Comparison of ENCODE assay signal across 18 cellular contexts in genomic region chr9:562330-562729, GRCh38. TPM values are rescaled to one million over a fixed set of nuclear protein-coding genes. Genes with fewer than 3 reads are reported as not detected.
DNase-seq lines count a peak whose midpoint lies in the region; ATAC-seq and TF ChIP-seq lines count a peak whose summit lies in the region.
"Had no signal": no experiment of that assay in that cellular context is flagged by ENCODE, and none has a peak within 500 bp of the region (broad histone marks: within the 10 kb centered on the region; RNA-seq: fewer than 3 reads in every experiment).

No MANE protein-coding gene starts in this region.

- peaks cover 39% of the 10 kb centered on the region for H3K79me2 ChIP-seq in Karpas-422 (ENCODE audit: low read length)
- peaks cover 64% of the 10 kb centered on the region for H3K79me2 ChIP-seq in SU-DHL-6 (ENCODE audit: insufficient read depth, low read length)
- H3K79me2 ChIP-seq in smooth muscle cell (ENCODE audit: low read depth), result no peaks in the 10 kb centered on the region

- peaks cover 26% of the 10 kb centered on the region for H3K27me3 Mint-ChIP-seq in CD4-positive, alpha-beta T cell

- peaks cover 13% of the 10 kb centered on the region for H3K4me1 Mint-ChIP-seq in CD4-positive, alpha-beta T cell (ENCODE audit: low read depth)

- H4K20me1 ChIP-seq in Karpas-422 (ENCODE audit: insufficient read depth, low read depth, low read length) (no peaks in the 10 kb centered on the region), SU-DHL-6 (ENCODE audit: low read depth, low read length) (no peaks in the 10 kb centered on the region), smooth muscle cell (ENCODE audit: low read depth) (no peaks in the 10 kb centered on the region)

- H3K4me1 ChIP-seq in Karpas-422 (ENCODE audit: low read length), result peaks cover 79% of the 10 kb centered on the region
- peaks cover 3 to 45% (median 17%) of the 10 kb centered on the region in 9 donors for H3K4me1 ChIP-seq in heart right ventricle
- H3K4me1 ChIP-seq in smooth muscle cell (ENCODE audit: low read depth), result no peaks in the 10 kb centered on the region
- peaks cover 4% of the 10 kb centered on the region for H3K4me1 ChIP-seq in vagina

- TF ChIP-seq POLR2A in vagina (IDR thresholded peaks at IDR 0.05), result no peak

- H3K4me3 ChIP-seq in Karpas-422 (ENCODE audit: low read length) (no peak overlapping the region), SU-DHL-6 (ENCODE audit: insufficient read depth, low read length, poor library complexity, severe bottlenecking) (peak overlapping the region; percentile 21), heart right ventricle (no peak overlapping the region), smooth muscle cell (no peak overlapping the region), vagina (no peak overlapping the region)

- CTCF ChIA-PET in CD4-positive, alpha-beta T cell (lab: Charles Lee), result no interaction called here

- H3K9ac ChIP-seq in Karpas-422 (ENCODE audit: low read length) (peak overlapping the region; percentile 38), SU-DHL-6 (ENCODE audit: low read length) (peak overlapping the region; percentile 66), smooth muscle cell (ENCODE audit: low read depth) (no peak overlapping the region)

- WGBS in heart right ventricle, 2 donors, result 72 to 79% methylated on average over 6 of the region's 6 CpGs
- WGBS in smooth muscle cell (ENCODE audit: low lambda C conversion rate), result 92% methylated on average over 6 of the region's 6 CpGs

- H2AFZ ChIP-seq in Karpas-422 (ENCODE audit: low read length) (no peak overlapping the region), SU-DHL-6 (ENCODE audit: low read depth, low read length, severe bottlenecking) (no peak overlapping the region), smooth muscle cell (ENCODE audit: low read depth) (no peak overlapping the region)

- intact Hi-C loops in heart right ventricle (cut with DNase I) (no loop called here), vagina (cut with DNase I) (no loop called here)
- intact Hi-C loops in CD4-positive, alpha-beta T cell (cut with DNase I, micrococcal nuclease), result no loop called here

- H3K27me3 ChIP-seq in Karpas-422 (ENCODE audit: low read length), result no peaks in the 10 kb centered on the region
- H3K27me3 ChIP-seq in SU-DHL-6 (ENCODE audit: low read length), result no peaks in the 10 kb centered on the region
- no peaks in the 10 kb centered on the region for H3K27me3 ChIP-seq in heart right ventricle
- no peaks in the 10 kb centered on the region for H3K27me3 ChIP-seq in smooth muscle cell (ENCODE audit: low read depth)
- no peaks in the 10 kb centered on the region for H3K27me3 ChIP-seq in CD4-positive, alpha-beta T cell (ENCODE audit: control insufficient read depth, insufficient read depth, low read length)
- H3K27me3 ChIP-seq in vagina, result no peaks in the 10 kb centered on the region

- H3K9me3 Mint-ChIP-seq in CD4-positive, alpha-beta T cell, result no peaks in the 10 kb centered on the region
- H3K9me3 Mint-ChIP-seq: IgD-negative memory B cell had no signal

- 0 out of 2 replicates have a peak, but pooled peaks cover 3% of the 10 kb centered on the region for H3K36me3 ChIP-seq in Karpas-422 (ENCODE audit: insufficient read depth, low read length)
- H3K36me3 ChIP-seq in SU-DHL-6 (ENCODE audit: low read length), result no peaks in the 10 kb centered on the region
- peaks cover 0 to 6% (median 0%) of the 10 kb centered on the region in 9 donors for H3K36me3 ChIP-seq in heart right ventricle
- H3K36me3 ChIP-seq in smooth muscle cell (ENCODE audit: low read depth), result no peaks in the 10 kb centered on the region
- no peaks in the 10 kb centered on the region for H3K36me3 ChIP-seq in vagina

- peak in 7 of 8 donors; percentile 26 to 74 (median 42) for ATAC-seq in heart right ventricle
- ATAC-seq in CD4-positive, alpha-beta T cell (ENCODE audit: poor library complexity), result no peak
- ATAC-seq: HCT116, PC-3 had no signal

- DNase-seq in Karpas-422 (peak; percentile 49), heart right ventricle (no peak), superior temporal gyrus (ENCODE audit: extremely low spot score) (peak; percentile 70), smooth muscle cell (lab: John Stamatoyannopoulos, UW; ENCODE audit: unreplicated experiment) (no peak), vagina (ENCODE audit: extremely low spot score in 2 of 2) (no peak)
- DNase-seq in CD4-positive, alpha-beta T cell, result no peak
- DNase-seq: CD4-positive, CD25-positive, alpha-beta regulatory T cell; DMS53; NCI-H1105; NCI-H1694; NCI-H2227 treated with DMSO at 0.1 percent for 48 hours; NCI-H526; PC-3 had no signal

- no peaks in the 10 kb centered on the region for H3K9me2 ChIP-seq in Karpas-422 (replicated peaks; ENCODE audit: insufficient read depth, low read length)
- H3K9me2 ChIP-seq in SU-DHL-6 (replicated peaks; ENCODE audit: insufficient read depth, low read length), result no peaks in the 10 kb centered on the region

- POLR2A ChIA-PET in CD4-positive, alpha-beta T cell (lab: Charles Lee), result no interaction called here

- peak overlapping the region; percentile 42 for H3K4me2 ChIP-seq in Karpas-422 (ENCODE audit: low read depth, low read length, poor library complexity, severe bottlenecking)
- H3K4me2 ChIP-seq in SU-DHL-6 (ENCODE audit: low read depth, low read length, poor library complexity, severe bottlenecking), result peak overlapping the region; percentile 81
- H3K4me2 ChIP-seq in smooth muscle cell, result no peak overlapping the region

- H3K9me3 ChIP-seq in Karpas-422 (ENCODE audit: low read length) (no peaks in the 10 kb centered on the region), SU-DHL-6 (ENCODE audit: insufficient read depth, low read length) (no peaks in the 10 kb centered on the region), heart right ventricle (peaks cover 0 to 19% (median 3%) of the 10 kb centered on the region in 11 donors), smooth muscle cell (replicated peaks; ENCODE audit: low read depth) (no peaks in the 10 kb centered on the region), vagina (no peaks in the 10 kb centered on the region)
- H3K9me3 ChIP-seq in CD4-positive, alpha-beta T cell (ENCODE audit: control insufficient read depth, low read length), result no peaks in the 10 kb centered on the region

- H3F3A ChIP-seq in SU-DHL-6 (ENCODE audit: insufficient read depth) (peaks cover 89% of the 10 kb centered on the region), smooth muscle cell (ENCODE audit: low read depth) (no peaks in the 10 kb centered on the region)

- peak overlapping the region; percentile 98 for H3K27ac ChIP-seq in Karpas-422 (ENCODE audit: low read length)
- peak overlapping the region; percentile 98 for H3K27ac ChIP-seq in SU-DHL-6 (ENCODE audit: low read depth, low read length)
- peak overlapping the region in 4 of 10 donors; percentile 1 to 37 (median 24) for H3K27ac ChIP-seq in heart right ventricle
- H3K27ac ChIP-seq in smooth muscle cell (ENCODE audit: low read depth), result no peak overlapping the region
- H3K27ac ChIP-seq in CD4-positive, alpha-beta T cell (ENCODE audit: low read depth, low read length), result no peak overlapping the region
- H3K27ac ChIP-seq in vagina, result no peak overlapping the region
- H3K27ac ChIP-seq: HL-60 had no signal

- no peak overlapping the region for H3K4me3 Mint-ChIP-seq in CD4-positive, alpha-beta T cell
- H3K4me3 Mint-ChIP-seq: B cell; CD4-positive, CD25-positive, alpha-beta regulatory T cell; IgD-negative memory B cell had no signal

- H3K27ac Mint-ChIP-seq in CD4-positive, alpha-beta T cell, result no peak overlapping the region
- H3K27ac Mint-ChIP-seq: B cell; CD4-positive, CD25-positive, alpha-beta regulatory T cell had no signal

- no peaks in the 10 kb centered on the region for H3K36me3 Mint-ChIP-seq in CD4-positive, alpha-beta T cell (ENCODE audit: low read depth)
- H3K36me3 Mint-ChIP-seq: IgD-negative memory B cell had no signal

- TF ChIP-seq CTCF in SU-DHL-6 (IDR thresholded peaks at IDR 0.05; ENCODE audit: insufficient read depth, low read length, poor library complexity, severe bottlenecking) (no peak), heart right ventricle (IDR thresholded peaks at IDR 0.05) (no peak), smooth muscle cell (IDR thresholded peaks at IDR 0.05; ENCODE audit: borderline replicate concordance, insufficient read depth, poor library complexity, severe bottlenecking) (no peak), vagina (IDR thresholded peaks at IDR 0.05) (no peak)
- no peak for TF ChIP-seq CTCF in CD4-positive, alpha-beta T cell (IDR thresholded peaks at IDR 0.05)

RNA-seq across cellular contexts. Expression of gene KANK1, which starts 57.8 kb away (rescaled TPM):
- 78.7 and 82.5 TPM in 2 replicates for total RNA-seq in Karpas-422 (2014; rRNA removed; shearing (Covaris generic); ENCODE audit: low replicate concordance)
- total RNA-seq in heart right ventricle, result 100 to 1,000 TPM in 8 of 10 donors, 10 to 100 TPM in 2; 89.0 to 136 (median 124) TPM
- 100 to 1,000 TPM in 1 of 2 donors, 10 to 100 TPM in 1; 42.4 to 116 TPM for polyA plus RNA-seq in heart right ventricle
- total RNA-seq in smooth muscle cell, result 27.1 and 40.5 TPM in 2 replicates
- polyA plus RNA-seq in smooth muscle cell, result 6.8 and 23.0 TPM in 2 replicates
- total RNA-seq in CD4-positive, alpha-beta T cell, result 1 to 10 TPM; 2.3 to 3.0 TPM
- 115 TPM for total RNA-seq in vagina

Comparison
In these comparisons a context has a peak if more than half of its experiments do, and no peak if none do; other contexts are left out.
1. DNase-seq: peak in Karpas-422 (single experiment) and superior temporal gyrus (single experiment); none in heart right ventricle (0 of 2), smooth muscle cell (single experiment), CD4-positive, alpha-beta T cell (0 of 10) and vagina (0 of 2).
2. H3K27ac ChIP-seq: peak in Karpas-422 (single experiment) and SU-DHL-6 (single experiment); none in smooth muscle cell (single experiment), CD4-positive, alpha-beta T cell (single experiment) and vagina (single experiment).